ENCODE assay signal across 23 cellular contexts in the genomic region with DNA sequence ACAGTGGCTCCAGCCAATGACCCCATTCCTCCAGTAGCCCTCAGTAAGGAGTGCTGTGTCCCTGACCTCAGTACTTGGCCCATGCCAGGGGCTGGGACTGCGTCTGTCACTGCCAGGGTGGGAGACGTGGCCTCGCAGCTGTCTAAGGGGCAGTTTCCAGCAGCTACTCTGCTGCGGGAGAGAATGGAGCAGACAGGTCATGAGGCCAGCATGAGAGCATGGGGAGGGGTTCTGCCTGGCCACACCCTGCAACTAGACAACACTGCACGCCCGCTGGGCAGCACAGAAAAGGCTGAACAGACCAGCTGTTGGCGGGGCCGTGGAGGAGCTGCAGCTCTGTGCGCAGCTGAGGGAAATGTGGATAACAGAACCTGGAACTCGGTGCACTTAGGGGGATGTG.
DNase-seq lines count a peak whose midpoint lies in the region; ATAC-seq, FAIRE-seq and TF ChIP-seq lines count a peak whose summit lies in the region.
"Had no signal": no experiment of that assay in that cellular context is flagged by ENCODE, and none has a peak within 500 bp of the region (broad histone marks: within the 10 kb centered on the region; RNA-seq: fewer than 3 reads in every experiment).

No MANE protein-coding gene starts in this region.

- TF ChIP-seq CTCF in liver (IDR thresholded peaks at IDR 0.05; ENCODE audit: low read depth, low read length, missing input control) (no peak), HepG2 (CRISPR knock-in tag; IDR thresholded peaks at IDR 0.05) (no peak), fibroblast of villous mesenchyme (IDR thresholded peaks at IDR 0.05; ENCODE audit: insufficient read depth, low read depth, low read length) (no peak)

- POLR2A ChIA-PET in HepG2 (lab: Yijun Ruan, JAX): no interaction called here

- DNase-seq in HepG2 (ENCODE audit: low spot score) (no peak), fibroblast of villous mesenchyme (ENCODE audit: low read depth) (peak; percentile 48), mesenchymal stem cell (peak; percentile 33), NCI-H1092 treated with DMSO at 0.1 percent for 48 hours (lab: John Stamatoyannopoulos, UW) (no peak), SIG-M5 treated with dmso at 0.1 percent for 504 hours (lab: John Stamatoyannopoulos, UW; ENCODE audit: unreplicated experiment) (no peak), frontal cortex (ENCODE audit: low spot score in 2 of 2) (no peak), T1000 (lab: John Stamatoyannopoulos, UW) (no peak)
- DNase-seq: activated naive CD4-positive, alpha-beta T cell treated with Interleukin-2 at 50 U/mL for 16 hours; activated T-cell treated with anti-CD3 and anti-CD28 coated beads for 4 hours; DND-41; effector memory CD8-positive, alpha-beta T cell; head of caudate nucleus; HFFc6; IMR-90; MG63; NCI-H1694 treated with DMSO at 0.1 percent for 48 hours; stimulated activated CD4-positive, alpha-beta T cell treated with anti-CD3 and anti-CD28 coated beads, Interleukin-15, amount 100 ng/mL, for 24 hours had no signal

- H3K4me1 ChIP-seq in liver (ENCODE audit: control insufficient read depth in 4 of 4, insufficient read depth in 4 of 4, low read length in 3 of 4) (peaks cover 0 to 4% (median 0%) of the 10 kb centered on the region in 4 donors), HepG2 (ENCODE audit: insufficient read depth, low read length) (no peaks in the 10 kb centered on the region), mesenchymal stem cell (ENCODE audit: control insufficient read depth, insufficient read depth, low read depth, low read length) (peaks cover 24% of the 10 kb centered on the region)

- H3K27ac ChIP-seq in liver (ENCODE audit: low read depth in 1 of 2, low read length in 2 of 2): no peak overlapping the region
- H3K27ac ChIP-seq in HepG2 (ENCODE audit: extremely low read length, insufficient read depth, low read length): no peak overlapping the region
- no peak overlapping the region for H3K27ac ChIP-seq in mesenchymal stem cell (ENCODE audit: low read length, poor library complexity, severe bottlenecking)
- H3K27ac ChIP-seq: HL-60, RWPE1, suprapubic skin, vagina had no signal

- H3K4ac ChIP-seq in mesenchymal stem cell (ENCODE audit: low read depth in 1 of 2, low read length in 2 of 2): no peak overlapping the region

- no peak overlapping the region for H3K9ac ChIP-seq in liver (ENCODE audit: low read depth in 1 of 2, low read length in 2 of 2)
- H3K9ac ChIP-seq in HepG2 (ENCODE audit: insufficient read depth, low read depth, low read length): no peak overlapping the region
- H3K9ac ChIP-seq in mesenchymal stem cell (ENCODE audit: low read length): peak overlapping the region; percentile 38

- peak overlapping the region in 1 of 2 experiments; percentile 35 for H3K14ac ChIP-seq in mesenchymal stem cell (ENCODE audit: low read length in 2 of 2)

- H2BK15ac ChIP-seq in mesenchymal stem cell (ENCODE audit: low read depth, poor library complexity, severe bottlenecking): no peak overlapping the region

- no peak for TF ChIP-seq RAD21 in liver (IDR thresholded peaks at IDR 0.05)
- TF ChIP-seq RAD21 in HepG2 (CRISPR knock-in tag; IDR thresholded peaks at IDR 0.05): no peak

- CTCF ChIA-PET in HepG2 (lab: Yijun Ruan, JAX; ENCODE audit: low intra/inter-chr PET ratio, low total read pairs): no interaction called here

- H3K4me2 ChIP-seq in HepG2 (ENCODE audit: low read depth, low read length) (no peak overlapping the region), mesenchymal stem cell (ENCODE audit: low read length, poor library complexity, severe bottlenecking) (no peak overlapping the region)

- peak overlapping the region in 1 of 2 experiments; percentile 37 for H3K18ac ChIP-seq in mesenchymal stem cell (ENCODE audit: low read depth in 1 of 2, low read length in 2 of 2)

- 61% methylated on average over 10 of the region's 10 CpGs for WGBS in liver
- WGBS in HepG2 (ENCODE audit: low lambda C conversion rate): 18% methylated on average over 6 of the region's 10 CpGs
- 57% methylated on average over 10 of the region's 10 CpGs for WGBS in mesenchymal stem cell

- TF ChIP-seq POLR2A in HepG2 (IDR thresholded peaks at IDR 0.05; ENCODE audit: insufficient read depth in 1 of 2, low read depth in 2 of 2, low read length in 2 of 2): no peak

- H2AK5ac ChIP-seq in mesenchymal stem cell (ENCODE audit: low read length, severe bottlenecking): no peak overlapping the region

- peaks cover 2% of the 10 kb centered on the region for H3K79me1 ChIP-seq in mesenchymal stem cell (replicated peaks; ENCODE audit: low read length, poor library complexity, severe bottlenecking)

- in situ Hi-C loops in HepG2 (cut with HindIII; ENCODE audit: extremely low pct_ligation_motif_present, low pct_unique_long_range_greater_than_20kb): no loop called here

- H2BK5ac ChIP-seq in mesenchymal stem cell (ENCODE audit: low read depth, low read length, poor library complexity, severe bottlenecking): no peak overlapping the region

- H3K27me3 ChIP-seq in liver (ENCODE audit: control insufficient read depth in 4 of 4, insufficient read depth in 4 of 4, low read length in 3 of 4) (peaks cover 0 to 2% (median 0%) of the 10 kb centered on the region in 4 donors), HepG2 (ENCODE audit: control insufficient read depth in 1 of 2, insufficient read depth in 2 of 2, low read length in 2 of 2) (peaks cover 17 to 78% of the 10 kb centered on the region in 2 experiments; a peak in 4 of 5 replicates), mesenchymal stem cell (ENCODE audit: control insufficient read depth in 1 of 2, insufficient read depth in 1 of 2, low read length in 2 of 2) (peaks cover 3 to 20% of the 10 kb centered on the region in 2 experiments)
- H3K27me3 ChIP-seq: vagina had no signal

- H2AFZ ChIP-seq in HepG2 (ENCODE audit: low read length) (no peak overlapping the region), mesenchymal stem cell (ENCODE audit: low read depth, low read length) (no peak overlapping the region)

- no TSS peak for BruUV-seq in HepG2 (replicated peaks; lab: Mats Ljungman, UMichigan)

- H2BK12ac ChIP-seq in mesenchymal stem cell (ENCODE audit: low read length in 2 of 2): peak overlapping the region in 1 of 2 experiments; percentile 29

- no peak overlapping the region for H3K23ac ChIP-seq in mesenchymal stem cell (ENCODE audit: low read length in 2 of 2)

- FAIRE-seq in HepG2 (lab: Jason Lieb, UNC) (no peak), frontal cortex (lab: Jason Lieb, UNC) (no peak)
- FAIRE-seq: astrocyte had no signal

- ATAC-seq in HepG2: no peak
- ATAC-seq: effector memory CD8-positive, alpha-beta T cell had no signal

- TF ChIP-seq EP300 in HepG2 (IDR thresholded peaks at IDR 0.05; ENCODE audit: low read depth in 2 of 2, low read length in 2 of 2) (no peak), HepG2 (CRISPR knock-in tag; IDR thresholded peaks at IDR 0.05; ENCODE audit: borderline replicate concordance) (no peak)

- H3K79me2 ChIP-seq in HepG2 (ENCODE audit: insufficient read depth, low read length): no peaks in the 10 kb centered on the region

- H3K4me3 ChIP-seq in liver (ENCODE audit: low read depth in 1 of 3, low read length in 3 of 3): no peak overlapping the region
- H3K4me3 ChIP-seq in HepG2 (replicated peaks in 1 of 3; ENCODE audit: insufficient read depth in 1 of 3, low read depth in 2 of 3, low read length in 3 of 3): no peak overlapping the region
- no peak overlapping the region for H3K4me3 ChIP-seq in fibroblast of villous mesenchyme (ENCODE audit: low read depth, low read length)
- H3K4me3 ChIP-seq in mesenchymal stem cell (ENCODE audit: insufficient read depth in 1 of 2, low read depth in 1 of 2, low read length in 2 of 2): no peak overlapping the region
- H3K4me3 ChIP-seq: MG63, suprapubic skin, vagina had no signal

- H3K36me3 ChIP-seq in liver (ENCODE audit: control insufficient read depth in 4 of 4, insufficient read depth in 3 of 4, low read depth in 1 of 4, low read length in 3 of 4) (no peaks in the 10 kb centered on the region), HepG2 (replicated peaks in 1 of 2; ENCODE audit: control insufficient read depth in 1 of 2, insufficient read depth in 2 of 2, low read length in 2 of 2) (no peaks in the 10 kb centered on the region), mesenchymal stem cell (ENCODE audit: control insufficient read depth in 1 of 2, insufficient read depth in 2 of 2, low read depth in 1 of 2, low read length in 2 of 2) (no peaks in the 10 kb centered on the region)
- H3K36me3 ChIP-seq: MG63, suprapubic skin, vagina had no signal

- intact Hi-C loops in HepG2 (cut with micrococcal nuclease; ENCODE audit: unreplicated experiment): no loop called here

- peak overlapping the region; percentile 76 for H4K8ac ChIP-seq in mesenchymal stem cell (ENCODE audit: low read length)

- H4K91ac ChIP-seq in mesenchymal stem cell (ENCODE audit: low read length): no peak overlapping the region

- no peak overlapping the region for H2BK120ac ChIP-seq in mesenchymal stem cell (ENCODE audit: low read depth, low read length)

- H3K9me3 ChIP-seq in liver (ENCODE audit: control insufficient read depth in 4 of 4, low read length in 3 of 4): no peaks in the 10 kb centered on the region
- H3K9me3 ChIP-seq in HepG2 (ENCODE audit: low read length): no peaks in the 10 kb centered on the region
- H3K9me3 ChIP-seq in mesenchymal stem cell (ENCODE audit: control insufficient read depth, low read length): no peaks in the 10 kb centered on the region
- H3K9me3 ChIP-seq: MG63, suprapubic skin, vagina had no signal

- no peaks in the 10 kb centered on the region for H4K20me1 ChIP-seq in HepG2 (ENCODE audit: insufficient read depth, low read length)

TF ChIP-seq in liver, 16 proteins besides CTCF, POLR2A, EP300 and RAD21:
- TF ChIP-seq NR2F2 (IDR thresholded peaks at IDR 0.05): peak; percentile 28
- no peak for TF ChIP-seq YY1 (IDR thresholded peaks at IDR 0.05)
- no peak for TF ChIP-seq FOXA2 (IDR thresholded peaks at IDR 0.05)
- TF ChIP-seq HNF4G (IDR thresholded peaks at IDR 0.05): no peak
- TF ChIP-seq, protein P1, sequence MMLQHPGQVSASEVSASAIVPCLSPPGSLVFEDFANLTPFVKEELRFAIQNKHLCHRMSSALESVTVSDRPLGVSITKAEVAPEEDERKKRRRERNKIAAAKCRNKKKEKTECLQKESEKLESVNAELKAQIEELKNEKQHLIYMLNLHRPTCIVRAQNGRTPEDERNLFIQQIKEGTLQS (IDR thresholded peaks at IDR 0.05): no peak
TF ChIP-seq in liver: peak in this region for 1.

TF ChIP-seq in HepG2, 621 proteins besides CTCF, POLR2A, EP300 and RAD21 (continues in another document):
- TF ChIP-seq ZNF766 (CRISPR knock-in tag; IDR thresholded peaks at IDR 0.05; ENCODE audit: borderline replicate concordance) (no peak), ISL2 (CRISPR knock-in tag; IDR thresholded peaks at IDR 0.05) (no peak), NFYB (CRISPR knock-in tag; IDR thresholded peaks at IDR 0.05) (no peak), ZNF780A (CRISPR knock-in tag; IDR thresholded peaks at IDR 0.05) (no peak), ZNF160 (CRISPR knock-in tag; IDR thresholded peaks at IDR 0.05) (no peak)

Comparison
In these comparisons a context has a peak if more than half of its experiments do, and no peak if none do; other contexts are left out.
1. DNase-seq: peak in fibroblast of villous mesenchyme (single experiment) and mesenchymal stem cell (single experiment); none in HepG2 (single experiment), NCI-H1092 treated with DMSO at 0.1 percent for 48 hours (single experiment), SIG-M5 treated with dmso at 0.1 percent for 504 hours (single experiment), frontal cortex (0 of 2) and T1000 (single experiment).